Comparison of ENCODE assay signal across 1 cellular context in the genomic region with DNA sequence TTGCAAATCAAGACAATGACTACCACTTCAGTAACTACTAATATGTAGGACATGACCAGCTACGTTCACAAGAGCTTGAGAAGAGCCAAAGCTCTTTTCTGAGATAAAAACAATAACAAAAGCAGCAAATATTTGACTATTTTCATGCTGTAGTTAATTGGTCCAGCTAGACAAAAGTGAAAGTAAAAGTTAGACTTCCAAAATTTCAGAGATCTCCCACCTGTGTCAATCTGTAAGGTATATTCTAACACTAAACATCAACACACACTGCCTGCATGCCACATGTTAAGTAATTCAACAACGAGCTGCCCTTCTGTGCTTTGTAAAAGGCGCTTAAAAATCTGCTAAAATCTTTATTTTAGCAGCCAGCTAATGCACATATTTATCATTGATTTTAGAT.
TF ChIP-seq lines count a peak whose summit lies in the region.

No MANE protein-coding gene starts in this region.

TF ChIP-seq in IMR-90, 13 proteins besides CTCF, POLR2A, EP300 and RAD21 (continued from another document):
- TF ChIP-seq, protein P1, sequence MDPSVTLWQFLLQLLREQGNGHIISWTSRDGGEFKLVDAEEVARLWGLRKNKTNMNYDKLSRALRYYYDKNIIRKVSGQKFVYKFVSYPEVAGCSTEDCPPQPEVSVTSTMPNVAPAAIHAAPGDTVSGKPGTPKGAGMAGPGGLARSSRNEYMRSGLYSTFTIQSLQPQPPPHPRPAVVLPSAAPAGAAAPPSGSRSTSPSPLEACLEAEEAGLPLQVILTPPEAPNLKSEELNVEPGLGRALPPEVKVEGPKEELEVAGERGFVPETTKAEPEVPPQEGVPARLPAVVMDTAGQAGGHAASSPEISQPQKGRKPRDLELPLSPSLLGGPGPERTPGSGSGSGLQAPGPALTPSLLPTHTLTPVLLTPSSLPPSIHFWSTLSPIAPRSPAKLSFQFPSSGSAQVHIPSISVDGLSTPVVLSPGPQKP (IDR thresholded peaks at IDR 0.05; ENCODE audit: borderline replicate concordance, low read depth, low read length) = no peak
